In the genomic region with DNA sequence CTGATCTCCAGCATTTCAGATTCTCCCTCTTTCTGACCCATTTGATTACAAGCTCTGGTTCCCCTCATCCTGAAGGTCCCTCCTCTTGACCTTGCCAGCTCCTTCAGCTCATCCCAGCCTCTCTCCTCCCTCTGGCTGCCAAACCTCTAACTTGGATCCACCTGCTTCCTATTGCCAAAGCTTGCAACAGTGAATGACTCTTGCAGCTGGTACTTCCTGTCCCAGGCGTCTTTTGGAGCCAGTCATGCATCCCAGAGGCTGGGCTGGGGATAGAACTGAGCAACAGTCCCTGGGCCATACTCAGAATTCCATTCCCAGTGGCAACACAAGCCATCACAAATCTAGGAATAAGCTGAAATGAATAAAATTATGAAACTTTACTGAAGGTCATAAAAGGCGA, we compare ENCODE assay signal across 12 cellular contexts. TPM values are rescaled to one million over a fixed set of nuclear protein-coding genes. Genes with fewer than 3 reads are reported as not detected.
DNase-seq lines count a peak whose midpoint lies in the region; ATAC-seq and TF ChIP-seq lines count a peak whose summit lies in the region.
"Had no signal": no experiment of that assay in that cellular context is flagged by ENCODE, and none has a peak within 500 bp of the region (broad histone marks: within the 10 kb centered on the region; RNA-seq: fewer than 3 reads in every experiment).

No MANE protein-coding gene starts in this region.

- POLR2A ChIA-PET in CD8-positive, alpha-beta T cell (lab: Charles Lee) = interaction anchor here (0.7 to 1.1 kb wide), 3 partner anchors 14 to 59 kb away, joined by 3 to 4 read pairs (median 4); no protein-coding TSS in a partner anchor

- intact Hi-C loops in CD8-positive, alpha-beta T cell (cut with DNase I, micrococcal nuclease) = no loop called here

- no peaks in the 10 kb centered on the region for H3K36me3 Mint-ChIP-seq in CD8-positive, alpha-beta T cell
- H3K36me3 Mint-ChIP-seq in activated naive CD4-positive, alpha-beta T cell treated with anti-CD3 and anti-CD28 coated beads, Interleukin-2, amount 50 U/mL, for 72 hours = no peaks in the 10 kb centered on the region

- H3K36me3 ChIP-seq in osteoblast (ENCODE audit: insufficient read depth, low read length) = no peaks in the 10 kb centered on the region
- no peaks in the 10 kb centered on the region for H3K36me3 ChIP-seq in CD8-positive, alpha-beta T cell (ENCODE audit: insufficient read depth, low read length)
- H3K36me3 ChIP-seq: transverse colon had no signal

- no peaks in the 10 kb centered on the region for H3K9me3 Mint-ChIP-seq in CD8-positive, alpha-beta T cell
- peaks cover 4 to 7% of the 10 kb centered on the region in 2 donors for H3K9me3 Mint-ChIP-seq in activated naive CD4-positive, alpha-beta T cell treated with anti-CD3 and anti-CD28 coated beads, Interleukin-2, amount 50 U/mL, for 72 hours

- H3K4me2 ChIP-seq in osteoblast (ENCODE audit: insufficient read depth, low read length) = peak overlapping the region; percentile 52

- H3K27ac ChIP-seq in cingulate gyrus (ENCODE audit: low read depth, low read length) (peak overlapping the region; percentile 99), osteoblast (ENCODE audit: low read depth, low read length) (peak overlapping the region; percentile 66)
- H3K27ac ChIP-seq in CD8-positive, alpha-beta T cell (ENCODE audit: low read depth, low read length) = no peak overlapping the region
- H3K27ac ChIP-seq: transverse colon had no signal

- no peaks in the 10 kb centered on the region for H3K79me2 ChIP-seq in osteoblast (ENCODE audit: insufficient read depth, low read length)

- H3K27me3 ChIP-seq in osteoblast (ENCODE audit: insufficient read depth, low read length) = no peaks in the 10 kb centered on the region
- H3K27me3 ChIP-seq in CD8-positive, alpha-beta T cell (ENCODE audit: insufficient read depth, low read length) = no peaks in the 10 kb centered on the region
- H3K27me3 ChIP-seq: transverse colon had no signal

- no peaks in the 10 kb centered on the region for H4K20me1 ChIP-seq in osteoblast (ENCODE audit: insufficient read depth, low read length)

- no peak overlapping the region for H3K4me3 Mint-ChIP-seq in CD8-positive, alpha-beta T cell

- peaks cover 10% of the 10 kb centered on the region for H3K4me1 ChIP-seq in osteoblast (ENCODE audit: insufficient read depth, low read length)
- peaks cover 49% of the 10 kb centered on the region for H3K4me1 ChIP-seq in CD8-positive, alpha-beta T cell (ENCODE audit: insufficient read depth, low read length)

- peak overlapping the region; percentile 3 for H2AFZ ChIP-seq in osteoblast (ENCODE audit: low read length)

- no peak overlapping the region for H3K27ac Mint-ChIP-seq in CD8-positive, alpha-beta T cell
- H3K27ac Mint-ChIP-seq in activated naive CD4-positive, alpha-beta T cell treated with anti-CD3 and anti-CD28 coated beads, Interleukin-2, amount 50 U/mL, for 72 hours = peak overlapping the region in 1 of 2 donors; percentile 54

- H3K9me3 ChIP-seq in osteoblast (ENCODE audit: low read depth, low read length) = no peaks in the 10 kb centered on the region
- H3K9me3 ChIP-seq in CD8-positive, alpha-beta T cell (ENCODE audit: low read length) = no peaks in the 10 kb centered on the region
- H3K9me3 ChIP-seq: transverse colon had no signal

- no peaks in the 10 kb centered on the region for H3K27me3 Mint-ChIP-seq in CD8-positive, alpha-beta T cell (ENCODE audit: low read depth)

- no peak for TF ChIP-seq CTCF in osteoblast (IDR thresholded peaks at IDR 0.05; ENCODE audit: extremely low read depth, low read depth, low read length)
- no peak for TF ChIP-seq CTCF in CD8-positive, alpha-beta T cell (IDR thresholded peaks at IDR 0.05)

- no peak for ATAC-seq in HG02623 (IDR thresholded peaks at IDR 0.05; ENCODE audit: unreplicated experiment)
- ATAC-seq in CD8-positive, alpha-beta T cell = no peak
- no peak for ATAC-seq in activated naive CD4-positive, alpha-beta T cell treated with anti-CD3 and anti-CD28 coated beads, Interleukin-2, amount 50 U/mL, for 72 hours

- CTCF ChIA-PET in CD8-positive, alpha-beta T cell (lab: Charles Lee) = interaction anchor here (1.4 kb wide), 3 partner anchors 28 to 134 kb away, joined by 3 to 4 read pairs (median 4); partner anchors contain the start of gene SPOCD1

- no peak overlapping the region for H3K4me3 ChIP-seq in osteoblast (ENCODE audit: insufficient read depth, low read length)
- no peak overlapping the region for H3K4me3 ChIP-seq in CD8-positive, alpha-beta T cell (ENCODE audit: low read depth, low read length)
- H3K4me3 ChIP-seq: transverse colon had no signal

- DNase-seq in DMS53 treated with DMSO at 0.1 percent for 48 hours (lab: John Stamatoyannopoulos, UW; ENCODE audit: unreplicated experiment) (peak; percentile 41), M059J (ENCODE audit: low read depth) (peak; percentile 70), osteoblast (ENCODE audit: insufficient read length, low spot score, missing footprints) (peak; percentile 96), T-helper 1 cell (no peak)
- DNase-seq in CD8-positive, alpha-beta T cell = no peak
- no peak for DNase-seq in activated naive CD4-positive, alpha-beta T cell treated with anti-CD3 and anti-CD28 coated beads, Interleukin-2, amount 50 U/mL, for 72 hours (ENCODE audit: low spot score in 2 of 2)
- DNase-seq: NCI-H1092, right cardiac atrium, T-helper 9 cell, transverse colon had no signal

- H3K4me1 Mint-ChIP-seq in CD8-positive, alpha-beta T cell (ENCODE audit: low read depth) = peaks cover 50% of the 10 kb centered on the region

RNA-seq across cellular contexts. Expression of gene SPOCD1, which starts 27.7 kb away (rescaled TPM):
- total RNA-seq in M059J (2014; rRNA removed; shearing (Covaris generic)) = 33.0 and 52.0 TPM in 2 replicates
- total RNA-seq in osteoblast = 58.6 and 67.8 TPM in 2 replicates
- total RNA-seq in CD8-positive, alpha-beta T cell = not detected
- 1 to 10 TPM in 1 of 2 donors, under 1 TPM in 1; 0.46 to 1.8 TPM for total RNA-seq in activated naive CD4-positive, alpha-beta T cell treated with anti-CD3 and anti-CD28 coated beads, Interleukin-2, amount 50 U/mL, for 72 hours

Comparison
In these comparisons a context has a peak if more than half of its experiments do, and no peak if none do; other contexts are left out.
1. DNase-seq: peak in DMS53 treated with DMSO at 0.1 percent for 48 hours (single experiment), M059J (single experiment) and osteoblast (single experiment); none in CD8-positive, alpha-beta T cell (0 of 7), activated naive CD4-positive, alpha-beta T cell treated with anti-CD3 and anti-CD28 coated beads, Interleukin-2, amount 50 U/mL, for 72 hours (0 of 2) and T-helper 1 cell (0 of 5).
2. RNA of gene SPOCD1, which starts 27.7 kb away (total RNA-seq): 58.6 to 67.8 TPM in osteoblast and 33.0 to 52.0 TPM in M059J; 0.46 to 1.8 TPM in activated naive CD4-positive, alpha-beta T cell treated with anti-CD3 and anti-CD28 coated beads, Interleukin-2, amount 50 U/mL, for 72 hours and not detected in CD8-positive, alpha-beta T cell; every median in the first group is over 10 times any median in the second.